ENCODE assay signal across 8 cellular contexts in genomic region chr12:6470375-6471163, GRCh38. TPM values are rescaled to one million over a fixed set of nuclear protein-coding genes. Genes with fewer than 3 reads are reported as not detected.
DNase-seq lines count a peak whose midpoint lies in the region; ATAC-seq, FAIRE-seq and TF ChIP-seq lines count a peak whose summit lies in the region.

TSS of gene VAMP1 (minus strand) at chr12:6470677. CDS start at chr12:6470531, 146 bp downstream.

- peak; percentile 99 to 100 for TF ChIP-seq POLR2A in HepG2 (IDR thresholded peaks at IDR 0.05; ENCODE audit: insufficient read depth in 1 of 2, low read depth in 2 of 2, low read length in 2 of 2)

- POLR2A ChIA-PET in HepG2 (lab: Yijun Ruan, JAX) = interaction anchor here (1.0 to 4.2 kb wide), 36 partner anchors 9 to 400 kb away, joined by 3 to 68 read pairs (median 7); partner anchors contain the start of genes GAPDH, LTBR, MRPL51 and NOP2

- H2AFZ ChIP-seq in HepG2 (ENCODE audit: low read length) = no peak within 1 kb of the TSS

- FAIRE-seq in HepG2 (lab: Jason Lieb, UNC) = peak; percentile 92

- H3K9me3 Mint-ChIP-seq in dendritic cell treated with granulocyte-macrophage colony-stimulating factor and Interleukin-4, amounts not matched to agents 40 ng/mL and 50 ng/mL, for 4 days = no peaks in the 10 kb centered on the region

- peaks cover 44% of the 10 kb centered on the region for H3K4me1 ChIP-seq in HepG2 (ENCODE audit: insufficient read depth, low read length)

- peak within 1 kb of the TSS; percentile 98 for H3K4me2 ChIP-seq in HepG2 (ENCODE audit: low read depth, low read length)

- H3K4me3 ChIP-seq in HepG2 (replicated peaks in 1 of 3; ENCODE audit: insufficient read depth in 1 of 3, low read depth in 2 of 3, low read length in 3 of 3) = peak within 1 kb of the TSS; percentile 69 to 76 (median 74)

- CTCF ChIA-PET in HepG2 (lab: Yijun Ruan, JAX; ENCODE audit: low intra/inter-chr PET ratio, low total read pairs) = no interaction called here

- TF ChIP-seq EP300 in HepG2 (IDR thresholded peaks at IDR 0.05; ENCODE audit: low read depth in 2 of 2, low read length in 2 of 2) (no peak), HepG2 (CRISPR knock-in tag; IDR thresholded peaks at IDR 0.05; ENCODE audit: borderline replicate concordance) (no peak)

- no peaks in the 10 kb centered on the region for H3K79me2 ChIP-seq in HepG2 (ENCODE audit: insufficient read depth, low read length)

- H3K27ac Mint-ChIP-seq in dendritic cell treated with granulocyte-macrophage colony-stimulating factor and Interleukin-4, amounts not matched to agents 40 ng/mL and 50 ng/mL, for 4 days = peak within 1 kb of the TSS; percentile 94

- H3K9me3 ChIP-seq in HepG2 (ENCODE audit: low read length) = no peaks in the 10 kb centered on the region

- no peaks in the 10 kb centered on the region for H3K27me3 ChIP-seq in HepG2 (ENCODE audit: control insufficient read depth in 1 of 2, insufficient read depth in 2 of 2, low read length in 2 of 2)

- peak within 1 kb of the TSS; percentile 82 for H3K4me3 Mint-ChIP-seq in dendritic cell treated with granulocyte-macrophage colony-stimulating factor and Interleukin-4, amounts not matched to agents 40 ng/mL and 50 ng/mL, for 4 days

- intact Hi-C loops in dendritic cell treated with granulocyte-macrophage colony-stimulating factor and Interleukin-4, amounts not matched to agents 40 ng/mL and 50 ng/mL, for 4 days (cut with micrococcal nuclease) = loop anchor here (2.0 to 10.0 kb wide), 2 partner anchors 24 to 64 kb away; partner anchors contain the start of genes GAPDH and NCAPD2
- intact Hi-C loops in HepG2 (cut with micrococcal nuclease; ENCODE audit: unreplicated experiment) = loop anchor here (10.0 kb wide), 1 partner anchor 64 kb away; the partner anchor contains the start of gene GAPDH

- ATAC-seq in GM19372 (IDR thresholded peaks at IDR 0.05; ENCODE audit: low read depth, unreplicated experiment) (peak; percentile 83), HG03558 (IDR thresholded peaks at IDR 0.05; ENCODE audit: extremely low read depth, unreplicated experiment) (peak; percentile 57), HepG2 (peak; percentile 96)

- peak; percentile 34 for TF ChIP-seq CTCF in HepG2 (CRISPR knock-in tag; IDR thresholded peaks at IDR 0.05)

- peak; percentile 66 to 99 (median 97) for DNase-seq in C1 segment of cervical spinal cord (lab: John Stamatoyannopoulos, UW)
- DNase-seq in NCI-H748 treated with DMSO at 0.1 percent for 48 hours (lab: John Stamatoyannopoulos, UW) = peak; percentile 95
- peak; percentile 93 to 96 for DNase-seq in activated CD4-positive, alpha-beta T cell treated with anti-CD3 and anti-CD28 coated beads, Interleukin-2, amount 50 U/mL, for 24 hours (ENCODE audit: low read depth in 1 of 2, low spot score in 1 of 2)
- peak; percentile 97 for DNase-seq in HepG2 (ENCODE audit: low spot score)
- peak; percentile 97 for DNase-seq in stimulated activated CD4-positive, alpha-beta T cell treated with anti-CD3 and anti-CD28 coated beads, Interleukin-4, amount 100 ng/mL, for 1 hour

- WGBS in HepG2 (ENCODE audit: low lambda C conversion rate) = 6% methylated on average over 10 of the region's 69 CpGs

- H3K27me3 Mint-ChIP-seq in dendritic cell treated with granulocyte-macrophage colony-stimulating factor and Interleukin-4, amounts not matched to agents 40 ng/mL and 50 ng/mL, for 4 days = peaks cover 2% of the 10 kb centered on the region

- H3K9ac ChIP-seq in HepG2 (ENCODE audit: insufficient read depth, low read depth, low read length) = peak within 1 kb of the TSS; percentile 64

- H3K27ac ChIP-seq in HepG2 (ENCODE audit: extremely low read length, insufficient read depth, low read length) = peak within 1 kb of the TSS; percentile 56

- H3K36me3 ChIP-seq in HepG2 (replicated peaks in 1 of 2; ENCODE audit: control insufficient read depth in 1 of 2, insufficient read depth in 2 of 2, low read length in 2 of 2) = peaks cover 0 to 4% of the 10 kb centered on the region in 2 experiments; a peak in 1 of 5 replicates

- in situ Hi-C loops in HepG2 (cut with HindIII; ENCODE audit: extremely low pct_ligation_motif_present, low pct_unique_long_range_greater_than_20kb) = loop anchor here (25.0 kb wide), 1 partner anchor 408 kb away; no protein-coding TSS in a partner anchor

- H4K20me1 ChIP-seq in HepG2 (ENCODE audit: insufficient read depth, low read length) = no peaks in the 10 kb centered on the region

- peaks cover 51% of the 10 kb centered on the region for H3K4me1 Mint-ChIP-seq in dendritic cell treated with granulocyte-macrophage colony-stimulating factor and Interleukin-4, amounts not matched to agents 40 ng/mL and 50 ng/mL, for 4 days (ENCODE audit: low read depth)

- no peak for TF ChIP-seq RAD21 in HepG2 (CRISPR knock-in tag; IDR thresholded peaks at IDR 0.05)

- peaks cover 31% of the 10 kb centered on the region for H3K36me3 Mint-ChIP-seq in dendritic cell treated with granulocyte-macrophage colony-stimulating factor and Interleukin-4, amounts not matched to agents 40 ng/mL and 50 ng/mL, for 4 days (ENCODE audit: low read depth)

- BruUV-seq in HepG2 (replicated peaks; lab: Mats Ljungman, UMichigan) = no TSS peak

TF ChIP-seq in HepG2, 621 proteins besides CTCF, POLR2A, EP300 and RAD21 (continues in another document):
- TF ChIP-seq ZNF816 (CRISPR knock-in tag; IDR thresholded peaks at IDR 0.05; ENCODE audit: borderline replicate concordance) (peak; percentile 58; the same call in 1 of the 2 replicates), GTF2F1 (IDR thresholded peaks at IDR 0.05; ENCODE audit: low read length) (peak; percentile 81), DMTF1 (CRISPR knock-in tag; IDR thresholded peaks at IDR 0.05) (no peak), ZSCAN25 (CRISPR knock-in tag; IDR thresholded peaks at IDR 0.05) (no peak)

RNA-seq across cellular contexts. Expression of gene VAMP1, which starts in this region (rescaled TPM):
- 0.45 and 2.5 TPM in 2 replicates for total RNA-seq in HepG2 (2016; rRNA removed; fragmentation: Illumina TruSeq; extraction: Trizol)
- total RNA-seq in HepG2 (2016; cell fraction: cytosol; rRNA removed; fragmentation: Illumina TruSeq; extraction: Trizol; ENCODE audit: low read depth) = 0.81 TPM in 1 of 2 replicates, not detected in the other
- 0.97 and 3.1 TPM in 2 replicates for total RNA-seq in HepG2 (2016; cell fraction: insoluble cytoplasmic fraction; rRNA removed; fragmentation: Illumina TruSeq; extraction: Trizol)
- total RNA-seq in HepG2 (2016; cell fraction: membrane; rRNA removed; fragmentation: Illumina TruSeq; extraction: Trizol) = 0.59 and 0.68 TPM in 2 replicates
- 5.5 and 5.9 TPM in 2 replicates for total RNA-seq in HepG2 (2016; cell fraction: nucleus; rRNA removed; fragmentation: Illumina TruSeq; extraction: Trizol)
- 7.4 and 8.0 TPM in 2 replicates for polyA plus RNA-seq in HepG2 (2011; rRNA removed)
- 2.5 and 2.8 TPM in 2 replicates for polyA plus RNA-seq in HepG2 (2011; cell fraction: cytosol; rRNA removed)
- 25.6 and 29.4 TPM in 2 replicates for polyA plus RNA-seq in HepG2 (2011; cell fraction: nucleus; rRNA removed)
- polyA plus RNA-seq in HepG2 (2012) = 3.2 and 3.5 TPM in 2 replicates
- polyA plus RNA-seq in HepG2 (2016; cell fraction: cytosol; fragmentation: Illumina TruSeq; extraction: Trizol; ENCODE audit: low read depth) = 0.18 and 0.24 TPM in 2 replicates
- polyA plus RNA-seq in HepG2 (2016; cell fraction: insoluble cytoplasmic fraction; fragmentation: Illumina TruSeq; extraction: Trizol; ENCODE audit: low read depth) = 1.4 and 2.2 TPM in 2 replicates
- 0.49 and 0.91 TPM in 2 replicates for polyA plus RNA-seq in HepG2 (2016; cell fraction: membrane; fragmentation: Illumina TruSeq; extraction: Trizol; ENCODE audit: low read depth)
- 12.1 and 15.4 TPM in 2 replicates for polyA plus RNA-seq in HepG2 (2016; cell fraction: nucleus; fragmentation: Illumina TruSeq; extraction: Trizol; ENCODE audit: insufficient read depth, low read depth)
- 5.9 and 16.5 TPM in 2 replicates for polyA minus RNA-seq in HepG2 (2011; rRNA and poly(A)+ RNA removed; ENCODE audit: low replicate concordance)
- 0.99 and 1.8 TPM in 2 replicates for polyA minus RNA-seq in HepG2 (2011; cell fraction: cytosol; rRNA and poly(A)+ RNA removed)
- 9.4 and 13.9 TPM in 2 replicates for polyA minus RNA-seq in HepG2 (2011; cell fraction: nucleus; rRNA and poly(A)+ RNA removed)

Comparison
In these comparisons a context has a peak if more than half of its experiments do, and no peak if none do; other contexts are left out.
1. Peak in every context shown above with its lines: DNase-seq, ATAC-seq, H3K4me3 ChIP-seq and H3K27ac ChIP-seq.